ENCODE assay signal across 10 cellular contexts in genomic region chr16:56426585-56426984, GRCh38. TPM values are rescaled to one million over a fixed set of nuclear protein-coding genes. Genes with fewer than 3 reads are reported as not detected.
DNase-seq lines count a peak whose midpoint lies in the region; ATAC-seq and TF ChIP-seq lines count a peak whose summit lies in the region.
"Had no signal": no experiment of that assay in that cellular context is flagged by ENCODE, and none has a peak within 500 bp of the region (broad histone marks: within the 10 kb centered on the region; RNA-seq: fewer than 3 reads in every experiment).

No MANE protein-coding gene starts in this region.

- H3K36me3 Mint-ChIP-seq in activated T-cell treated with anti-CD3 and anti-CD28 coated beads, Interleukin-2, amount 50 U/mL, for 4 hours (ENCODE audit: insufficient read depth) = peaks cover 8% of the 10 kb centered on the region
- H3K36me3 Mint-ChIP-seq in activated CD8-positive, alpha-beta T cell treated with anti-CD3 and anti-CD28 coated beads for 36 hours (ENCODE audit: low read depth) = peaks cover 14% of the 10 kb centered on the region
- peaks cover 26% of the 10 kb centered on the region for H3K36me3 Mint-ChIP-seq in stimulated activated effector memory CD8-positive, alpha-beta T cell treated with anti-CD3 and anti-CD28 coated beads, Interleukin-12 subunit alpha, Interleukin-12 subunit beta, amount 100 ng/mL, for 72 hours

- DNase-seq in activated T-cell treated with anti-CD3 and anti-CD28 coated beads, Interleukin-2, amount 50 U/mL, for 4 hours = no peak
- no peak for DNase-seq in activated T-cell treated with anti-CD3 and anti-CD28 coated beads, Interleukin-2, amount 50 U/mL, for 1 hour
- no peak for DNase-seq in activated CD8-positive, alpha-beta T cell treated with anti-CD3 and anti-CD28 coated beads for 36 hours
- DNase-seq in foreskin keratinocyte (peak in 1 of 2 donors; percentile 52), tibial artery (no peak), body of pancreas (no peak)
- no peak for DNase-seq in stimulated activated effector memory CD8-positive, alpha-beta T cell treated with anti-CD3 and anti-CD28 coated beads, Interleukin-12 subunit alpha, Interleukin-12 subunit beta, amount 100 ng/mL, for 72 hours (ENCODE audit: low spot score in 2 of 2)
- DNase-seq: GM23248 had no signal

- peaks cover 33% of the 10 kb centered on the region for H3K4me1 Mint-ChIP-seq in activated T-cell treated with anti-CD3 and anti-CD28 coated beads, Interleukin-2, amount 50 U/mL, for 4 hours (ENCODE audit: low read depth)
- peaks cover 35% of the 10 kb centered on the region for H3K4me1 Mint-ChIP-seq in activated CD8-positive, alpha-beta T cell treated with anti-CD3 and anti-CD28 coated beads for 36 hours (ENCODE audit: low read depth)
- peaks cover 35% of the 10 kb centered on the region for H3K4me1 Mint-ChIP-seq in stimulated activated effector memory CD8-positive, alpha-beta T cell treated with anti-CD3 and anti-CD28 coated beads, Interleukin-12 subunit alpha, Interleukin-12 subunit beta, amount 100 ng/mL, for 72 hours

- TF ChIP-seq POLR2A in body of pancreas (IDR thresholded peaks at IDR 0.05) = no peak

- H3K4me3 Mint-ChIP-seq in activated T-cell treated with anti-CD3 and anti-CD28 coated beads, Interleukin-2, amount 50 U/mL, for 4 hours = peak overlapping the region; percentile 76
- H3K4me3 Mint-ChIP-seq in activated CD8-positive, alpha-beta T cell treated with anti-CD3 and anti-CD28 coated beads for 36 hours = peak overlapping the region; percentile 66
- H3K4me3 Mint-ChIP-seq in stimulated activated effector memory CD8-positive, alpha-beta T cell treated with anti-CD3 and anti-CD28 coated beads, Interleukin-12 subunit alpha, Interleukin-12 subunit beta, amount 100 ng/mL, for 72 hours = peak overlapping the region; percentile 87

- CTCF ChIA-PET in activated CD8-positive, alpha-beta T cell treated with anti-CD3 and anti-CD28 coated beads for 36 hours (lab: Charles Lee) = interaction anchor here (1.0 to 1.7 kb wide), 2 partner anchors 8 to 23 kb away, joined by 3 to 4 read pairs; no protein-coding TSS in a partner anchor

- H3K36me3 ChIP-seq in tibial artery (peaks cover 0 to 9% (median 6%) of the 10 kb centered on the region in 3 donors), body of pancreas (replicated peaks in 1 of 2; ENCODE audit: insufficient read depth in 1 of 2, low read depth in 2 of 2) (no peaks in the 10 kb centered on the region)

- H3K9me3 Mint-ChIP-seq in activated T-cell treated with anti-CD3 and anti-CD28 coated beads, Interleukin-2, amount 50 U/mL, for 4 hours = no peaks in the 10 kb centered on the region
- no peaks in the 10 kb centered on the region for H3K9me3 Mint-ChIP-seq in activated CD8-positive, alpha-beta T cell treated with anti-CD3 and anti-CD28 coated beads for 36 hours
- no peaks in the 10 kb centered on the region for H3K9me3 Mint-ChIP-seq in stimulated activated effector memory CD8-positive, alpha-beta T cell treated with anti-CD3 and anti-CD28 coated beads, Interleukin-12 subunit alpha, Interleukin-12 subunit beta, amount 100 ng/mL, for 72 hours

- H3K4me1 ChIP-seq in foreskin keratinocyte (peaks cover 12% of the 10 kb centered on the region), tibial artery (peaks cover 0 to 27% (median 21%) of the 10 kb centered on the region in 4 donors), body of pancreas (peaks cover 26% of the 10 kb centered on the region)

- no peak overlapping the region for H3K4me3 ChIP-seq in tibial artery
- no peak overlapping the region for H3K4me3 ChIP-seq in body of pancreas

- H3K27ac Mint-ChIP-seq in activated CD8-positive, alpha-beta T cell treated with anti-CD3 and anti-CD28 coated beads for 36 hours = no peak overlapping the region
- no peak overlapping the region for H3K27ac Mint-ChIP-seq in stimulated activated effector memory CD8-positive, alpha-beta T cell treated with anti-CD3 and anti-CD28 coated beads, Interleukin-12 subunit alpha, Interleukin-12 subunit beta, amount 100 ng/mL, for 72 hours

- H3K27me3 Mint-ChIP-seq in activated T-cell treated with anti-CD3 and anti-CD28 coated beads, Interleukin-2, amount 50 U/mL, for 4 hours (ENCODE audit: low read depth) = no peaks in the 10 kb centered on the region
- H3K27me3 Mint-ChIP-seq in activated CD8-positive, alpha-beta T cell treated with anti-CD3 and anti-CD28 coated beads for 36 hours = no peaks in the 10 kb centered on the region

- intact Hi-C loops in activated CD8-positive, alpha-beta T cell treated with anti-CD3 and anti-CD28 coated beads for 36 hours (cut with micrococcal nuclease) = no loop called here
- intact Hi-C loops in tibial artery (cut with DNase I; ENCODE audit: low total_unique reads) (no loop called here), body of pancreas (cut with DNase I) (no loop called here)

- no peaks in the 10 kb centered on the region for H3K9me3 ChIP-seq in tibial artery
- no peaks in the 10 kb centered on the region for H3K9me3 ChIP-seq in body of pancreas

- H3K27me3 ChIP-seq in foreskin keratinocyte = no peaks in the 10 kb centered on the region
- no peaks in the 10 kb centered on the region for H3K27me3 ChIP-seq in tibial artery
- H3K27me3 ChIP-seq in body of pancreas = no peaks in the 10 kb centered on the region

- POLR2A ChIA-PET in activated CD8-positive, alpha-beta T cell treated with anti-CD3 and anti-CD28 coated beads for 36 hours (lab: Charles Lee) = interaction anchor here (0.9 to 1.0 kb wide), 3 partner anchors 12 to 26 kb away, joined by 3 to 4 read pairs (median 3); no protein-coding TSS in a partner anchor

- no peak for ATAC-seq in activated T-cell treated with anti-CD3 and anti-CD28 coated beads, Interleukin-2, amount 50 U/mL, for 4 hours
- ATAC-seq in activated CD8-positive, alpha-beta T cell treated with anti-CD3 and anti-CD28 coated beads for 36 hours = no peak
- ATAC-seq in foreskin keratinocyte (peak; percentile 22), body of pancreas (no peak), HG03097 (IDR thresholded peaks at IDR 0.05; ENCODE audit: low FRiP score, unreplicated experiment) (no peak)
- no peak for ATAC-seq in stimulated activated effector memory CD8-positive, alpha-beta T cell treated with anti-CD3 and anti-CD28 coated beads, Interleukin-12 subunit alpha, Interleukin-12 subunit beta, amount 100 ng/mL, for 72 hours

- WGBS in body of pancreas, 2 donors = 79 to 81% methylated on average over 4 of the region's 4 CpGs

- H3K27ac ChIP-seq in foreskin keratinocyte = no peak overlapping the region
- H3K27ac ChIP-seq in tibial artery = peak overlapping the region in 1 of 2 donors; percentile 87
- H3K27ac ChIP-seq in body of pancreas = no peak overlapping the region
- H3K27ac ChIP-seq: KMS-11 had no signal

- TF ChIP-seq CTCF in activated CD8-positive, alpha-beta T cell treated with anti-CD3 and anti-CD28 coated beads for 36 hours (IDR thresholded peaks at IDR 0.05) = no peak
- no peak for TF ChIP-seq CTCF in foreskin keratinocyte (conservative IDR thresholded peaks at IDR 0.05)
- no peak for TF ChIP-seq CTCF in tibial artery (IDR thresholded peaks at IDR 0.05)
- no peak for TF ChIP-seq CTCF in body of pancreas (IDR thresholded peaks at IDR 0.05)

RNA-seq across cellular contexts. Expression of gene AMFR, which starts 1.2 kb away (rescaled TPM):
- total RNA-seq in activated T-cell treated with anti-CD3 and anti-CD28 coated beads, Interleukin-2, amount 50 U/mL, for 4 hours = 10 to 100 TPM; 36.3 to 44.6 (median 41.1) TPM
- 10 to 100 TPM; 35.9 to 41.6 TPM for total RNA-seq in activated CD8-positive, alpha-beta T cell treated with anti-CD3 and anti-CD28 coated beads for 36 hours
- 68.3 and 69.7 TPM in 2 replicates for total RNA-seq in foreskin keratinocyte
- 32.1 and 35.2 TPM in 2 replicates for polyA plus RNA-seq in foreskin keratinocyte
- 100 to 1,000 TPM in 1 of 2 donors, 10 to 100 TPM in 1; 87.7 to 130 TPM for total RNA-seq in body of pancreas

RNA-seq across cellular contexts. Expression of gene NUDT21, which starts 24.5 kb away (rescaled TPM):
- 100 to 1,000 TPM; 234 to 247 (median 245) TPM for total RNA-seq in activated T-cell treated with anti-CD3 and anti-CD28 coated beads, Interleukin-2, amount 50 U/mL, for 4 hours
- total RNA-seq in activated CD8-positive, alpha-beta T cell treated with anti-CD3 and anti-CD28 coated beads for 36 hours = 100 to 1,000 TPM; 296 to 306 TPM
- total RNA-seq in foreskin keratinocyte (83.8 and 90.7 TPM in 2 replicates), body of pancreas (10 to 100 TPM in 1 of 2 donors, 1 to 10 TPM in 1; 9.2 to 24.6 TPM)
- polyA plus RNA-seq in foreskin keratinocyte = 64.1 and 74.2 TPM in 2 replicates

RNA-seq across cellular contexts. Expression of gene OGFOD1, which starts 24.8 kb away (rescaled TPM):
- 100 to 1,000 TPM in 2 of 3 donors, 10 to 100 TPM in 1; 99.3 to 108 (median 101) TPM for total RNA-seq in activated T-cell treated with anti-CD3 and anti-CD28 coated beads, Interleukin-2, amount 50 U/mL, for 4 hours
- total RNA-seq in activated CD8-positive, alpha-beta T cell treated with anti-CD3 and anti-CD28 coated beads for 36 hours = 10 to 100 TPM; 51.0 to 59.2 TPM
- total RNA-seq in foreskin keratinocyte (68.1 and 70.0 TPM in 2 replicates), body of pancreas (10 to 100 TPM in 1 of 2 donors, 1 to 10 TPM in 1; 6.6 to 15.6 TPM)
- 29.7 and 34.0 TPM in 2 replicates for polyA plus RNA-seq in foreskin keratinocyte
